In the genomic region with DNA sequence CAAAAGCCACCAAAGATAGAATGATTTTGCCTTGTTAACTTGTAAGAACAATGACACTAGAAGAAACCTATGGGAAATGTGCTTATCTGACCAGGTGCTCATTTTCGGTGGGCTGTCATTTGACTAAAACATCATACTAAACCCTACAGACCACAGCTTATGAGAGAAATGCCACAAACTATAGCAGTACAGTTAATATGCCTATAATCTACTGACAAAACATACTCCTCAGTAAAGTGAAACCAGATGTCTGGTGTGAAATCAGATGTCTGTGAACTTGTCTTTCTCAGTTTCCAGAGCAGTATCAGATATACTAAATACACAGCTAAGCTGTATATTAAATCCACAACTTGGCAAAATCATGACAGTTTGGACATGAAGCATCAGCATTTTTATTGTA, we compare ENCODE assay signal across 10 cellular contexts. TPM values are rescaled to one million over a fixed set of nuclear protein-coding genes. Genes with fewer than 3 reads are reported as not detected.
DNase-seq lines count a peak whose midpoint lies in the region; ATAC-seq and TF ChIP-seq lines count a peak whose summit lies in the region.
"Had no signal": no experiment of that assay in that cellular context is flagged by ENCODE, and none has a peak within 500 bp of the region (broad histone marks: within the 10 kb centered on the region; RNA-seq: fewer than 3 reads in every experiment).

No MANE protein-coding gene starts in this region.

- no peaks in the 10 kb centered on the region for H3K36me3 ChIP-seq in hepatocyte (replicated peaks; ENCODE audit: insufficient read depth, low read depth)
- H3K36me3 ChIP-seq in MG63: no peaks in the 10 kb centered on the region
- H3K36me3 ChIP-seq: SJCRH30 had no signal

- H3K4me3 ChIP-seq in hepatocyte (no peak overlapping the region), MG63 (no peak overlapping the region)
- H3K4me3 ChIP-seq: SJCRH30 had no signal

- TF ChIP-seq CTCF in hepatocyte (IDR thresholded peaks at IDR 0.05; ENCODE audit: poor library complexity): no peak

- H3K79me2 ChIP-seq in hepatocyte: peaks cover 3% of the 10 kb centered on the region

- no peak overlapping the region for H3K27ac ChIP-seq in hepatocyte
- H3K27ac ChIP-seq: SJCRH30 had no signal

- no peak for DNase-seq in hepatocyte (ENCODE audit: low spot score)
- no peak for DNase-seq in stimulated activated CD8-positive, alpha-beta memory T cell treated with anti-CD3 and anti-CD28 coated beads, Interleukin-4, amount 100 ng/mL, for 48 hours
- DNase-seq in stimulated activated CD4-positive, alpha-beta T cell treated with anti-CD3 and anti-CD28 coated beads, Interleukin-4, amount 100 ng/mL, for 1 hour: no peak
- DNase-seq in RPMI8226: no peak
- no peak for DNase-seq in MG63
- DNase-seq: SJCRH30, small intestine had no signal

- H3K9me3 ChIP-seq in hepatocyte (ENCODE audit: low read depth) (no peaks in the 10 kb centered on the region), MG63 (no peaks in the 10 kb centered on the region)
- H3K9me3 ChIP-seq: SJCRH30 had no signal

- ATAC-seq in GM18909 (IDR thresholded peaks at IDR 0.05; ENCODE audit: poor library complexity, unreplicated experiment) (peak; percentile 83), HG02571 (IDR thresholded peaks at IDR 0.05; ENCODE audit: unreplicated experiment) (peak; percentile 43), HG03520 (IDR thresholded peaks at IDR 0.05; ENCODE audit: unreplicated experiment) (peak; percentile 63)

- peak overlapping the region; percentile 30 for H3K4me2 ChIP-seq in hepatocyte

- H3K27me3 ChIP-seq in hepatocyte (no peaks in the 10 kb centered on the region), MG63 (no peaks in the 10 kb centered on the region)
- H3K27me3 ChIP-seq: SJCRH30 had no signal

- H3K9me2 ChIP-seq in hepatocyte (replicated peaks; ENCODE audit: insufficient read depth): no peaks in the 10 kb centered on the region

- WGBS in hepatocyte (ENCODE audit: low lambda C conversion rate, missing lambda C conversion rate): 52% methylated on average over 1 of the region's 1 CpG

- no peaks in the 10 kb centered on the region for H4K20me1 ChIP-seq in hepatocyte (ENCODE audit: insufficient read depth, poor library complexity, severe bottlenecking)

- peaks cover 29% of the 10 kb centered on the region for H3K4me1 ChIP-seq in hepatocyte (ENCODE audit: insufficient read depth)

- no peak overlapping the region for H2AFZ ChIP-seq in hepatocyte

RNA-seq across cellular contexts. Expression of a gene that starts 3.3 kb away (rescaled TPM):
- 9.1 and 17.6 TPM in 2 replicates for total RNA-seq in hepatocyte
- polyA plus RNA-seq in hepatocyte: 13.3 and 25.7 TPM in 2 replicates
- 1.5 and 8.8 TPM in 2 replicates for total RNA-seq in MG63 (2014; rRNA removed; shearing (Covaris generic); ENCODE audit: low replicate concordance)
